ENCODE assay signal across 19 cellular contexts in genomic region chr16:50252082-50252611, GRCh38. TPM values are rescaled to one million over a fixed set of nuclear protein-coding genes. Genes with fewer than 3 reads are reported as not detected.
DNase-seq lines count a peak whose midpoint lies in the region; ATAC-seq and TF ChIP-seq lines count a peak whose summit lies in the region.
"Had no signal": no experiment of that assay in that cellular context is flagged by ENCODE, and none has a peak within 500 bp of the region (broad histone marks: within the 10 kb centered on the region; RNA-seq: fewer than 3 reads in every experiment).

No MANE protein-coding gene starts in this region.

- no peak for ATAC-seq in natural killer cell
- ATAC-seq in natural killer cell treated with Interleukin-12 subunit alpha and Interleukin-12 subunit beta and Interleukin-15 and Interleukin-18, amount 100 ng/mL, for 72 hours: no peak
- ATAC-seq in HG03039 (IDR thresholded peaks at IDR 0.05; ENCODE audit: unreplicated experiment): no peak

- TF ChIP-seq CTCF in natural killer cell (IDR thresholded peaks at IDR 0.05) (no peak), CD14-positive monocyte (IDR thresholded peaks at IDR 0.05) (no peak)

- H3K4me1 Mint-ChIP-seq in natural killer cell (peaks cover 34 to 51% of the 10 kb centered on the region in 2 donors), CD14-positive monocyte (peaks cover 38% of the 10 kb centered on the region)
- H3K4me1 Mint-ChIP-seq in natural killer cell treated with Interleukin-12 subunit alpha and Interleukin-12 subunit beta and Interleukin-15 and Interleukin-18, amount 100 ng/mL, for 72 hours (ENCODE audit: low read depth in 2 of 2): peaks cover 3 to 39% of the 10 kb centered on the region in 2 donors
- H3K4me1 Mint-ChIP-seq: CD4-positive, alpha-beta memory T cell had no signal

- DNase-seq in natural killer cell (no peak), head of caudate nucleus (peak in 32 of 42 donors; percentile 23 to 79 (median 55)), posterior vena cava (ENCODE audit: low spot score) (peak; percentile 58), SIG-M5 treated with dmso at 0.1 percent for 504 hours (lab: John Stamatoyannopoulos, UW; ENCODE audit: unreplicated experiment) (no peak), NCI-H1105 (lab: John Stamatoyannopoulos, UW) (no peak), CD14-positive monocyte (ENCODE audit: low spot score) (no peak)
- no peak for DNase-seq in natural killer cell treated with Interleukin-12 subunit alpha and Interleukin-12 subunit beta and Interleukin-15 and Interleukin-18, amount 100 ng/mL, for 72 hours (ENCODE audit: low spot score)
- DNase-seq: activated CD4-positive, alpha-beta T cell treated with anti-CD3 and anti-CD28 coated beads, Interleukin-2, amount 10 ng/mL, durations not matched to agents 7 days and 5 days; activated naive CD4-positive, alpha-beta T cell; CD4-positive, alpha-beta memory T cell; colonic mucosa; DND-41; foreskin melanocyte; MM.1S; NCI-H1694 treated with DMSO at 0.1 percent for 48 hours; stimulated activated naive B cell treated with anti-CD40 and anti-IgM and Interleukin-4, amounts not matched to agents 10 μg/mL and 1 μg/mL and 100 μg/mL, for 72 hours; SW 1271; thyroid gland had no signal

- intact Hi-C loops in natural killer cell (cut with micrococcal nuclease) (no loop called here), head of caudate nucleus (cut with DNase I) (no loop called here), posterior vena cava (cut with DNase I) (no loop called here), CD14-positive monocyte (cut with micrococcal nuclease) (no loop called here)

- H3K27ac Mint-ChIP-seq in natural killer cell (peak overlapping the region; percentile 69 to 71), CD14-positive monocyte (peak overlapping the region in 1 of 7 donors; percentile 50)
- no peak overlapping the region for H3K27ac Mint-ChIP-seq in natural killer cell treated with Interleukin-12 subunit alpha and Interleukin-12 subunit beta and Interleukin-15 and Interleukin-18, amount 100 ng/mL, for 72 hours
- H3K27ac Mint-ChIP-seq: activated CD4-positive, alpha-beta T cell treated with anti-CD3 and anti-CD28 coated beads, Interleukin-2, amount 10 ng/mL, durations not matched to agents 7 days and 5 days; stimulated activated naive B cell treated with anti-CD40 and anti-IgM and Interleukin-4, amounts not matched to agents 10 μg/mL and 1 μg/mL and 100 μg/mL, for 72 hours had no signal

- H3K27me3 Mint-ChIP-seq in natural killer cell (ENCODE audit: low read depth in 2 of 2) (no peaks in the 10 kb centered on the region), CD14-positive monocyte (ENCODE audit: low read depth in 3 of 3) (peaks cover 0 to 8% (median 2%) of the 10 kb centered on the region in 3 donors)
- no peaks in the 10 kb centered on the region for H3K27me3 Mint-ChIP-seq in natural killer cell treated with Interleukin-12 subunit alpha and Interleukin-12 subunit beta and Interleukin-15 and Interleukin-18, amount 100 ng/mL, for 72 hours
- H3K27me3 Mint-ChIP-seq: stimulated activated naive B cell treated with anti-CD40 and anti-IgM and Interleukin-4, amounts not matched to agents 10 μg/mL and 1 μg/mL and 100 μg/mL, for 72 hours had no signal

- no peak overlapping the region for H3K4me3 Mint-ChIP-seq in natural killer cell
- no peak overlapping the region for H3K4me3 Mint-ChIP-seq in natural killer cell treated with Interleukin-12 subunit alpha and Interleukin-12 subunit beta and Interleukin-15 and Interleukin-18, amount 100 ng/mL, for 72 hours
- no peak overlapping the region for H3K4me3 Mint-ChIP-seq in CD14-positive monocyte
- H3K4me3 Mint-ChIP-seq: activated CD4-positive, alpha-beta T cell treated with anti-CD3 and anti-CD28 coated beads, Interleukin-2, amount 10 ng/mL, durations not matched to agents 7 days and 5 days; CD4-positive, alpha-beta memory T cell; stimulated activated naive B cell treated with anti-CD40 and anti-IgM and Interleukin-4, amounts not matched to agents 10 μg/mL and 1 μg/mL and 100 μg/mL, for 72 hours had no signal

- no peaks in the 10 kb centered on the region for H3K36me3 Mint-ChIP-seq in natural killer cell
- H3K36me3 Mint-ChIP-seq in natural killer cell treated with Interleukin-12 subunit alpha and Interleukin-12 subunit beta and Interleukin-15 and Interleukin-18, amount 100 ng/mL, for 72 hours: no peaks in the 10 kb centered on the region
- H3K36me3 Mint-ChIP-seq in CD14-positive monocyte: peaks cover 9 to 11% of the 10 kb centered on the region in 2 donors
- H3K36me3 Mint-ChIP-seq: CD4-positive, alpha-beta memory T cell had no signal

- H3K9me3 Mint-ChIP-seq in natural killer cell (no peaks in the 10 kb centered on the region), CD14-positive monocyte (peaks cover 0 to 3% (median 0%) of the 10 kb centered on the region in 7 donors)
- no peaks in the 10 kb centered on the region for H3K9me3 Mint-ChIP-seq in natural killer cell treated with Interleukin-12 subunit alpha and Interleukin-12 subunit beta and Interleukin-15 and Interleukin-18, amount 100 ng/mL, for 72 hours
- H3K9me3 Mint-ChIP-seq: activated CD4-positive, alpha-beta T cell treated with anti-CD3 and anti-CD28 coated beads, Interleukin-2, amount 10 ng/mL, durations not matched to agents 7 days and 5 days; CD4-positive, alpha-beta memory T cell; stimulated activated naive B cell treated with anti-CD40 and anti-IgM and Interleukin-4, amounts not matched to agents 10 μg/mL and 1 μg/mL and 100 μg/mL, for 72 hours had no signal

RNA-seq across cellular contexts. Expression of gene ADCY7, which starts 14.2 kb away (rescaled TPM):
- total RNA-seq in natural killer cell: 100 to 1,000 TPM; 479 to 591 (median 512) TPM
- total RNA-seq in natural killer cell treated with Interleukin-12 subunit alpha and Interleukin-12 subunit beta and Interleukin-15 and Interleukin-18, amount 100 ng/mL, for 72 hours: 100 to 1,000 TPM; 135 to 186 TPM
- 10 to 100 TPM; 31.3 to 50.2 TPM for total RNA-seq in posterior vena cava
- 10 to 100 TPM; 53.1 to 91.5 TPM for polyA plus RNA-seq in CD14-positive monocyte

Comparison
In these comparisons a context has a peak if more than half of its experiments do, and no peak if none do; other contexts are left out.
1. H3K27ac Mint-ChIP-seq: peak in natural killer cell (2 of 2); none in natural killer cell treated with Interleukin-12 subunit alpha and Interleukin-12 subunit beta and Interleukin-15 and Interleukin-18, amount 100 ng/mL, for 72 hours (0 of 2).
2. DNase-seq: peak in head of caudate nucleus (32 of 42) and posterior vena cava (single experiment); none in natural killer cell (single experiment), natural killer cell treated with Interleukin-12 subunit alpha and Interleukin-12 subunit beta and Interleukin-15 and Interleukin-18, amount 100 ng/mL, for 72 hours (single experiment), SIG-M5 treated with dmso at 0.1 percent for 504 hours (single experiment), NCI-H1105 (single experiment) and CD14-positive monocyte (single experiment).